ENCODE assay signal across 8 cellular contexts in genomic region chr19:49502866-49503581, GRCh38. TPM values are rescaled to one million over a fixed set of nuclear protein-coding genes. Genes with fewer than 3 reads are reported as not detected.
DNase-seq lines count a peak whose midpoint lies in the region; ATAC-seq and TF ChIP-seq lines count a peak whose summit lies in the region.

No MANE protein-coding gene starts in this region.

- no peaks in the 10 kb centered on the region for H3K9me3 ChIP-seq in mammary epithelial cell (replicated peaks; ENCODE audit: insufficient read depth, low read length)
- no peaks in the 10 kb centered on the region for H3K9me3 ChIP-seq in right lobe of liver
- no peaks in the 10 kb centered on the region for H3K9me3 ChIP-seq in tibial nerve

- no TSS peak for BruUV-seq in mammary epithelial cell (replicated peaks; lab: Mats Ljungman, UMichigan)

- H3K4me2 ChIP-seq in mammary epithelial cell (ENCODE audit: insufficient read depth, low read depth, low read length), result no peak overlapping the region

- intact Hi-C loops in mammary epithelial cell (cut with micrococcal nuclease) (loop anchor here (1.0 to 2.0 kb wide), 3 partner anchors 44 to 176 kb away; no protein-coding TSS in a partner anchor), right lobe of liver (cut with DNase I) (no loop called here)

- POLR2A ChIA-PET in GM10248 (lab: Yijun Ruan, JAX), result no interaction called here

- H3K4me3 ChIP-seq in mammary epithelial cell (replicated peaks in 1 of 3; ENCODE audit: insufficient read depth in 1 of 3, low read depth in 2 of 3, low read length in 3 of 3), result no peak overlapping the region
- H3K4me3 ChIP-seq in right lobe of liver, result no peak overlapping the region
- no peak overlapping the region for H3K4me3 ChIP-seq in tibial nerve

- H2AFZ ChIP-seq in mammary epithelial cell (ENCODE audit: low read depth, low read length), result no peak overlapping the region

- WGBS in mammary epithelial cell (ENCODE audit: low coverage, missing lambda C conversion rate), result 40% methylated on average over 12 of the region's 14 CpGs
- WGBS in right lobe of liver (ENCODE audit: insufficient coverage, low coverage, low lambda C conversion rate, missing lambda C conversion rate), result 13% methylated on average over 9 of the region's 14 CpGs
- WGBS in tibial nerve, 2 donors, result 39 to 45% methylated on average over 13 to 14 of the region's 14 CpGs

- H3K4me1 ChIP-seq in mammary epithelial cell (ENCODE audit: insufficient read depth, low read length) (peaks cover 4% of the 10 kb centered on the region), right lobe of liver (peaks cover 0 to 7% (median 2%) of the 10 kb centered on the region in 4 donors), tibial nerve (peaks cover 1 to 51% (median 13%) of the 10 kb centered on the region in 4 donors)

- H3K36me3 ChIP-seq in mammary epithelial cell (ENCODE audit: insufficient read depth, low read length), result peaks cover 15% of the 10 kb centered on the region
- H3K36me3 ChIP-seq in right lobe of liver, result peaks cover 0 to 20% (median 12%) of the 10 kb centered on the region in 4 donors
- peaks cover under 1 to 26% (median 21%) of the 10 kb centered on the region in 3 donors for H3K36me3 ChIP-seq in tibial nerve

- ATAC-seq in right lobe of liver (peak; percentile 63 to 66 (median 64)), GM18907 (IDR thresholded peaks at IDR 0.05; ENCODE audit: unreplicated experiment) (no peak), HG02885 (IDR thresholded peaks at IDR 0.05; ENCODE audit: poor library complexity, unreplicated experiment) (no peak)

- H3K27me3 ChIP-seq in mammary epithelial cell (ENCODE audit: insufficient read depth, low read length), result no peaks in the 10 kb centered on the region
- no peaks in the 10 kb centered on the region for H3K27me3 ChIP-seq in right lobe of liver
- no peaks in the 10 kb centered on the region for H3K27me3 ChIP-seq in tibial nerve

- H3K27ac ChIP-seq in mammary epithelial cell (ENCODE audit: insufficient read depth, low read depth, low read length) (no peak overlapping the region), right lobe of liver (no peak overlapping the region), tibial nerve (peak overlapping the region in 1 of 4 donors; percentile 55)

- TF ChIP-seq POLR2A in right lobe of liver (IDR thresholded peaks at IDR 0.05) (no peak), tibial nerve (IDR thresholded peaks at IDR 0.05) (no peak)

- H3K9ac ChIP-seq in mammary epithelial cell (ENCODE audit: insufficient read depth, low read length), result no peak overlapping the region

- in situ Hi-C loops in mammary epithelial cell (cut with MboI; ENCODE audit: low sequenced_read_pairs in 2 of 2), result no loop called here

- dilution Hi-C loops in mammary epithelial cell (cut with HindIII; ENCODE audit: low sequenced_read_pairs), result no loop called here

- DNase-seq in GM10248 (ENCODE audit: extremely low spot score) (no peak), NCI-H1105 treated with DMSO at 0.1 percent for 48 hours (lab: John Stamatoyannopoulos, UW) (peak; percentile 65), T follicular helper cell (ENCODE audit: low read depth) (peak; percentile 41), mammary epithelial cell (peak; percentile 48), right lobe of liver (no peak), tibial nerve (ENCODE audit: low spot score in 2 of 2) (peak; percentile 32 to 48)

- TF ChIP-seq EP300 in tibial nerve (IDR thresholded peaks at IDR 0.05), result peak in 1 of 2 donors; percentile 30

- TF ChIP-seq CTCF in GM10248 (IDR thresholded peaks at IDR 0.05; ENCODE audit: control extremely low read depth, extremely low read depth, low read depth, missing control alignments), result peak; percentile 59
- TF ChIP-seq CTCF in mammary epithelial cell (conservative IDR thresholded peaks at IDR 0.05 in 1 of 2, IDR thresholded peaks at IDR 0.05 in 1 of 2; ENCODE audit: extremely low read depth in 1 of 2, insufficient read depth in 1 of 2, low read depth in 1 of 2, low read length in 2 of 2), result peak; percentile 30 to 59
- TF ChIP-seq CTCF in right lobe of liver (IDR thresholded peaks at IDR 0.05), result peak; percentile 53 to 64 (median 61)
- peak; percentile 41 to 90 (median 61) for TF ChIP-seq CTCF in tibial nerve (IDR thresholded peaks at IDR 0.05)

- CTCF ChIA-PET in GM10248 (lab: Yijun Ruan, JAX), result interaction anchor here (0.9 to 8.7 kb wide), 12 partner anchors 29 to 181 kb away, joined by 3 to 84 read pairs (median 4); partner anchors contain the start of genes FLT3LG, NOSIP, PRMT1 and PRRG2
- CTCF ChIA-PET in mammary epithelial cell (lab: Charles Lee; ENCODE audit: low non-redundant PET), result interaction anchor here (0.9 kb wide), 1 partner anchor 44 kb away, joined by 4 read pairs; no protein-coding TSS in a partner anchor

- H4K20me1 ChIP-seq in mammary epithelial cell (ENCODE audit: insufficient read depth, low read length), result no peaks in the 10 kb centered on the region

- peaks cover 15% of the 10 kb centered on the region for H3K79me2 ChIP-seq in mammary epithelial cell (ENCODE audit: insufficient read depth, low read length)

RNA-seq across cellular contexts. Expression of gene RPS11, which starts 6.8 kb away (rescaled TPM):
- total RNA-seq in mammary epithelial cell, result 1,000 to 10,000 TPM; 1,466 to 1,899 TPM
- polyA plus RNA-seq in mammary epithelial cell, result 3,256 TPM
- polyA minus RNA-seq in mammary epithelial cell, result 1,430 TPM
- 1,000 to 10,000 TPM in 2 of 6 experiments, 100 to 1,000 TPM in 4; 417 to 1,739 (median 617) TPM for total RNA-seq in right lobe of liver
- total RNA-seq in tibial nerve, result 1,000 to 10,000 TPM; 3,554 to 5,283 (median 4,154) TPM

RNA-seq across cellular contexts. Expression of gene FCGRT, which starts 9.4 kb away (rescaled TPM):
- total RNA-seq in mammary epithelial cell, result 10 to 100 TPM in 1 of 2 donors, 1 to 10 TPM in 1; 2.8 to 19.5 TPM
- 2.5 TPM for polyA plus RNA-seq in mammary epithelial cell
- polyA minus RNA-seq in mammary epithelial cell, result not detected
- 100 to 1,000 TPM; 123 to 335 (median 245) TPM for total RNA-seq in right lobe of liver
- total RNA-seq in tibial nerve, result 100 to 1,000 TPM; 231 to 410 (median 298) TPM

RNA-seq across cellular contexts. Expression of gene RPL13A, which starts 15.6 kb away (rescaled TPM):
- 1,000 to 10,000 TPM; 1,880 to 1,955 TPM for total RNA-seq in mammary epithelial cell
- polyA plus RNA-seq in mammary epithelial cell, result 2,187 TPM
- 2,358 TPM for polyA minus RNA-seq in mammary epithelial cell
- total RNA-seq in right lobe of liver, result 100 to 1,000 TPM; 675 to 992 (median 801) TPM
- total RNA-seq in tibial nerve, result 1,000 to 10,000 TPM; 3,111 to 3,948 (median 3,333) TPM

RNA-seq across cellular contexts. Expression of gene RCN3, which starts 24.8 kb away (rescaled TPM):
- under 1 TPM; 0.49 to 0.50 TPM for total RNA-seq in mammary epithelial cell
- polyA plus RNA-seq in mammary epithelial cell, result 0.05 TPM
- not detected for polyA minus RNA-seq in mammary epithelial cell
- 10 to 100 TPM in 3 of 6 experiments, 1 to 10 TPM in 3; 5.3 to 18.0 (median 10.9) TPM for total RNA-seq in right lobe of liver
- total RNA-seq in tibial nerve, result 100 to 1,000 TPM in 1 of 4 donors, 10 to 100 TPM in 3; 37.9 to 162 (median 49.9) TPM

RNA-seq across cellular contexts. Expression of gene FLT3LG, which starts 29.0 kb away (rescaled TPM):
- total RNA-seq in mammary epithelial cell, result 1 to 10 TPM in 1 of 2 donors, under 1 TPM in 1; 0.50 to 4.2 TPM
- polyA plus RNA-seq in mammary epithelial cell, result 1.7 TPM
- not detected for polyA minus RNA-seq in mammary epithelial cell
- total RNA-seq in right lobe of liver, result 1 to 10 TPM in 5 of 6 experiments, under 1 TPM in 1; 0.80 to 4.4 (median 2.3) TPM
- total RNA-seq in tibial nerve, result 10 to 100 TPM in 2 of 4 donors, 1 to 10 TPM in 2; 3.6 to 13.8 (median 8.4) TPM

Comparison
In these comparisons a context has a peak if more than half of its experiments do, and no peak if none do; other contexts are left out.
1. DNase-seq: peak in NCI-H1105 treated with DMSO at 0.1 percent for 48 hours (single experiment), T follicular helper cell (single experiment), mammary epithelial cell (single experiment) and tibial nerve (2 of 2); none in GM10248 (single experiment) and right lobe of liver (0 of 3).
2. ATAC-seq: peak in right lobe of liver (4 of 4); none in GM18907 (single experiment) and HG02885 (single experiment).
3. RNA of gene FCGRT, which starts 9.4 kb away (total RNA-seq): 231 to 410 TPM in tibial nerve and 123 to 335 TPM in right lobe of liver; 2.8 to 19.5 TPM in mammary epithelial cell; every median in the first group is over 4 times any median in the second.
4. Peak in every context shown above with its lines, with median percentiles within 50 percentile points of each other: CTCF ChIP-seq.